In genomic region chr10:50604049-50604640, GRCh38 we compare ENCODE assay signal across 8 cellular contexts. TPM values are rescaled to one million over a fixed set of nuclear protein-coding genes. Genes with fewer than 3 reads are reported as not detected.
DNase-seq lines count a peak whose midpoint lies in the region; ATAC-seq and TF ChIP-seq lines count a peak whose summit lies in the region.

No MANE protein-coding gene starts in this region.

- WGBS in heart left ventricle, 4 donors, result 26 to 33% (median 28%) methylated on average over 8 of the region's 8 CpGs

- H3K36me3 ChIP-seq in cardiac muscle cell (no peaks in the 10 kb centered on the region), PC-3 (ENCODE audit: low read depth, low read length) (no peaks in the 10 kb centered on the region), heart left ventricle (no peaks in the 10 kb centered on the region), upper lobe of right lung (no peaks in the 10 kb centered on the region)

- H3K27me3 ChIP-seq in cardiac muscle cell (no peaks in the 10 kb centered on the region), PC-3 (ENCODE audit: low read length) (no peaks in the 10 kb centered on the region), heart left ventricle (no peaks in the 10 kb centered on the region), upper lobe of right lung (no peaks in the 10 kb centered on the region)

- no peak overlapping the region for H3K9ac ChIP-seq in PC-3 (ENCODE audit: low read length)

- peak overlapping the region; percentile 90 for H3K27ac ChIP-seq in cardiac muscle cell
- H3K27ac ChIP-seq in PC-3 (ENCODE audit: low read length), result peak overlapping the region; percentile 66
- H3K27ac ChIP-seq in heart left ventricle, result peak overlapping the region in 11 of 12 donors; percentile 9 to 83 (median 64)
- peak overlapping the region; percentile 24 for H3K27ac ChIP-seq in upper lobe of right lung

- H3K4me1 ChIP-seq in cardiac muscle cell (ENCODE audit: low read depth), result peaks cover 44% of the 10 kb centered on the region
- peaks cover 86% of the 10 kb centered on the region for H3K4me1 ChIP-seq in PC-3 (ENCODE audit: insufficient read depth, low read length)
- H3K4me1 ChIP-seq in heart left ventricle, result peaks cover 3 to 93% (median 57%) of the 10 kb centered on the region in 12 donors
- peaks cover 74% of the 10 kb centered on the region for H3K4me1 ChIP-seq in upper lobe of right lung

- no peak for TF ChIP-seq POLR2A in heart left ventricle (IDR thresholded peaks at IDR 0.05)

- H3K4me2 ChIP-seq in PC-3 (ENCODE audit: low read length), result peak overlapping the region; percentile 66

- DNase-seq in cardiac muscle cell (ENCODE audit: low read depth in 1 of 2, low spot score in 1 of 2), result peak in 1 of 2 donors; percentile 26
- DNase-seq in cardiac septum (ENCODE audit: low spot score), result no peak
- DNase-seq in PC-3, result peak; percentile 64
- no peak for DNase-seq in heart left ventricle
- no peak for DNase-seq in upper lobe of right lung
- no peak for DNase-seq in Ammon's horn (ENCODE audit: low spot score)
- DNase-seq in stimulated activated CD4-positive, alpha-beta T cell treated with anti-CD3 and anti-CD28 coated beads, Interleukin-4, amount 100 ng/mL, for 1 hour, result no peak

- ATAC-seq in HG03095 (IDR thresholded peaks at IDR 0.05; ENCODE audit: unreplicated experiment) (peak; percentile 61), PC-3 (no peak), heart left ventricle (peak; percentile 16 to 51 (median 30)), upper lobe of right lung (peak; percentile 20)

- H3K4me3 ChIP-seq in cardiac muscle cell, result no peak overlapping the region
- peak overlapping the region; percentile 26; the same call in 1 of the 2 replicates for H3K4me3 ChIP-seq in PC-3 (ENCODE audit: low read length)
- H3K4me3 ChIP-seq in heart left ventricle, result peak overlapping the region in 7 of 12 donors; percentile 2 to 30 (median 14)
- H3K4me3 ChIP-seq in upper lobe of right lung, result no peak overlapping the region

- peak overlapping the region; percentile 8; the same call in 1 of the 2 replicates for H2AFZ ChIP-seq in PC-3 (ENCODE audit: low read length)

- H4K20me1 ChIP-seq in PC-3 (ENCODE audit: low read length), result peaks cover 27% of the 10 kb centered on the region

- intact Hi-C loops in cardiac septum (cut with DNase I) (no loop called here), PC-3 (cut with micrococcal nuclease) (loop anchor here (2.0 kb wide), 2 partner anchors 37 to 133 kb away; no protein-coding TSS in a partner anchor), heart left ventricle (cut with DNase I) (no loop called here), upper lobe of right lung (cut with DNase I) (no loop called here)

- TF ChIP-seq CTCF in cardiac muscle cell (IDR thresholded peaks at IDR 0.05; ENCODE audit: low read depth, low read length), result no peak
- TF ChIP-seq CTCF in PC-3 (conservative IDR thresholded peaks at IDR 0.05; ENCODE audit: low read depth, low read length), result no peak
- peak in 1 of 12 donors; percentile 4 for TF ChIP-seq CTCF in heart left ventricle (IDR thresholded peaks at IDR 0.05)
- no peak for TF ChIP-seq CTCF in upper lobe of right lung (IDR thresholded peaks at IDR 0.05)

- CTCF ChIA-PET in PC-3 (lab: Charles Lee), result interaction anchor here (1.5 kb wide), 1 partner anchor 41 kb away, joined by 3 read pairs; no protein-coding TSS in a partner anchor

- POLR2A ChIA-PET in PC-3 (lab: Charles Lee; ENCODE audit: unreplicated experiment), result no interaction called here

- H3F3A ChIP-seq in PC-3 (ENCODE audit: low read length, unreplicated experiment), result peaks cover 25% of the 10 kb centered on the region

- H3K9me3 ChIP-seq in cardiac muscle cell (ENCODE audit: low read depth) (no peaks in the 10 kb centered on the region), PC-3 (ENCODE audit: low read length) (no peaks in the 10 kb centered on the region), heart left ventricle (no peaks in the 10 kb centered on the region), upper lobe of right lung (no peaks in the 10 kb centered on the region)

- H3K9me2 ChIP-seq in PC-3 (replicated peaks; ENCODE audit: low read length), result no peaks in the 10 kb centered on the region

- no TSS peak for BruUV-seq in PC-3 (replicated peaks; lab: Mats Ljungman, UMichigan)

- H3K79me2 ChIP-seq in PC-3 (ENCODE audit: low read length), result peaks cover 63% of the 10 kb centered on the region

RNA-seq across cellular contexts. Expression of gene SGMS1, which starts 19.6 kb away (rescaled TPM):
- total RNA-seq in cardiac muscle cell (23.0 and 41.6 TPM in 2 replicates), cardiac septum (24.3 TPM), PC-3 (2014; rRNA removed) (61.4 and 68.2 TPM in 2 replicates), heart left ventricle (10 to 100 TPM; 15.9 to 40.6 (median 19.6) TPM), upper lobe of right lung (73.1 TPM)
- polyA plus RNA-seq in cardiac muscle cell (12.1 and 29.1 TPM in 2 replicates), heart left ventricle (10 to 100 TPM in 1 of 2 donors, 1 to 10 TPM in 1; 6.9 to 29.1 TPM)

Comparison
In these comparisons a context has a peak if more than half of its experiments do, and no peak if none do; other contexts are left out.
1. H3K4me3 ChIP-seq: peak in PC-3 (single experiment) and heart left ventricle (7 of 12); none in cardiac muscle cell (single experiment) and upper lobe of right lung (single experiment).
2. H3K27ac ChIP-seq: peak in every context shown above with its lines; median percentile 90 in cardiac muscle cell; 66 in PC-3; 64 in heart left ventricle; 24 in upper lobe of right lung.